ENCODE assay signal across 9 cellular contexts in the genomic region with DNA sequence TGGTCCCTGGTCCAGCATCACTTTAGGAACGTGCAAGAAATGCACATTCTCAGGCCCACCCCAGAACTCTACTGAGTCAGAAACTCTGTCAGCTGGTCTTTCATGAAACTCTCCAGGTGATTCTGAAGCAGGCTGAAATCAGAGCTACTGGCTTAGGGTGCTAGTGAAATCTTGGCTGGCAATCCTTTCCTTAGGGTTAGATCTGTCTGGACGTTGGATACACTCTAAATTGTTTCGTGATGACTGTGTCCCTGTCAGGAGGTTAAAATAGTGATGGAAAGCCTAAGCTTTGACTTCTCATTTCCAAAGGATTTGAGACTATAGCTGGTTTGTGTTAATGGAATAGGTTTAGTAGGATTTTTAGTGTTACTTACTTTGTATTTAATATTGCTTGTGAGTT.
DNase-seq lines count a peak whose midpoint lies in the region; ATAC-seq, FAIRE-seq and TF ChIP-seq lines count a peak whose summit lies in the region.
"Had no signal": no experiment of that assay in that cellular context is flagged by ENCODE, and none has a peak within 500 bp of the region (broad histone marks: within the 10 kb centered on the region; RNA-seq: fewer than 3 reads in every experiment).

No MANE protein-coding gene starts in this region.

- TF ChIP-seq POLR2A in endothelial cell of umbilical vein (IDR thresholded peaks at IDR 0.05; ENCODE audit: low read depth, low read length) = no peak
- no peak for TF ChIP-seq POLR2A in vagina (IDR thresholded peaks at IDR 0.05)

- ATAC-seq in GM19351 (IDR thresholded peaks at IDR 0.05; ENCODE audit: unreplicated experiment) = no peak
- ATAC-seq in activated CD4-positive, CD25-positive, alpha-beta regulatory T cell treated with anti-CD3 and anti-CD28 coated beads, Interleukin-2, amount 50 U/mL, for 24 hours = no peak

- POLR2A ChIA-PET in endothelial cell of umbilical vein (lab: Charles Lee) = interaction anchor here (0.7 kb wide), 1 partner anchor 63 kb away, joined by 3 read pairs; no protein-coding TSS in a partner anchor

- TF ChIP-seq CTCF in endothelial cell of umbilical vein (IDR thresholded peaks at IDR 0.05; ENCODE audit: extremely low read depth in 1 of 2, insufficient read depth in 1 of 2, low read depth in 1 of 2, low read length in 2 of 2) (no peak), vagina (IDR thresholded peaks at IDR 0.05) (no peak)

- H3K9ac ChIP-seq in endothelial cell of umbilical vein (replicated peaks; ENCODE audit: extremely low read depth, insufficient read depth, low read length) (peak overlapping the region; percentile 59), muscle layer of colon (ENCODE audit: low read length) (no peak overlapping the region)

- no peaks in the 10 kb centered on the region for H4K20me1 ChIP-seq in endothelial cell of umbilical vein (replicated peaks; ENCODE audit: control insufficient read depth, extremely low read depth, insufficient read depth, low read length)

- H3K4me3 ChIP-seq in endothelial cell of umbilical vein (replicated peaks in 1 of 3; ENCODE audit: insufficient read depth in 1 of 3, low read depth in 1 of 3, low read length in 3 of 3) (no peak overlapping the region), muscle layer of colon (ENCODE audit: low read depth in 1 of 2, low read length in 2 of 2) (no peak overlapping the region), vagina (no peak overlapping the region)

- H3K9me1 ChIP-seq in endothelial cell of umbilical vein (replicated peaks; ENCODE audit: control insufficient read depth, extremely low read depth, insufficient read depth, low read length) = no peaks in the 10 kb centered on the region

- no TSS peak for BruUV-seq in endothelial cell of umbilical vein (replicated peaks; lab: Mats Ljungman, UMichigan)

- no peaks in the 10 kb centered on the region for H3K27me3 ChIP-seq in endothelial cell of umbilical vein (ENCODE audit: control insufficient read depth in 2 of 2, insufficient read depth in 2 of 2, low read length in 2 of 2)
- H3K27me3 ChIP-seq in muscle layer of colon (ENCODE audit: control insufficient read depth in 1 of 2, insufficient read depth in 2 of 2, low read length in 2 of 2) = no peaks in the 10 kb centered on the region
- H3K27me3 ChIP-seq in vagina = no peaks in the 10 kb centered on the region

- FAIRE-seq in endothelial cell of umbilical vein (lab: Jason Lieb, UNC) = peak; percentile 63

- H3K4me1 ChIP-seq in endothelial cell of umbilical vein (ENCODE audit: control insufficient read depth, extremely low read depth, insufficient read depth, low read length) (peaks cover 30% of the 10 kb centered on the region), muscle layer of colon (ENCODE audit: insufficient read depth, low read length) (peaks cover 63% of the 10 kb centered on the region), vagina (peaks cover 67% of the 10 kb centered on the region)

- dilution Hi-C loops in endothelial cell of umbilical vein (cut with MboI; ENCODE audit: extremely low pct_ligation_motif_present, low sequenced_read_pairs) = no loop called here

- H3K27ac ChIP-seq in endothelial cell of umbilical vein (ENCODE audit: insufficient read depth, low read depth, low read length) (peak overlapping the region; percentile 99), muscle layer of colon (ENCODE audit: low read depth, low read length) (peak overlapping the region; percentile 56), vagina (peak overlapping the region; percentile 73)
- H3K27ac ChIP-seq: 22Rv1 had no signal

- peaks cover 4% of the 10 kb centered on the region for H3K79me2 ChIP-seq in endothelial cell of umbilical vein (ENCODE audit: control insufficient read depth, insufficient read depth, low read length)

- H2AFZ ChIP-seq in endothelial cell of umbilical vein (ENCODE audit: low read depth, low read length) = no peak overlapping the region

- H3K9me3 ChIP-seq in endothelial cell of umbilical vein (replicated peaks; ENCODE audit: control insufficient read depth, insufficient read depth, low read length) (no peaks in the 10 kb centered on the region), muscle layer of colon (ENCODE audit: low read length) (no peaks in the 10 kb centered on the region), vagina (no peaks in the 10 kb centered on the region)

- CTCF ChIA-PET in endothelial cell of umbilical vein (lab: Charles Lee) = interaction anchor here (0.6 to 1.2 kb wide), 8 partner anchors 8 to 63 kb away, joined by 3 to 11 read pairs (median 4); no protein-coding TSS in a partner anchor

- H3K4me2 ChIP-seq in endothelial cell of umbilical vein (ENCODE audit: insufficient read depth, low read length) = peak overlapping the region; percentile 81

- H3K36me3 ChIP-seq in endothelial cell of umbilical vein (ENCODE audit: control insufficient read depth in 2 of 2, extremely low read depth in 1 of 2, insufficient read depth in 2 of 2, low read length in 2 of 2) (peaks cover 0 to 2% of the 10 kb centered on the region in 2 experiments), muscle layer of colon (ENCODE audit: insufficient read depth, low read length) (peaks cover 7% of the 10 kb centered on the region), vagina (no peaks in the 10 kb centered on the region)

- DNase-seq in SIG-M5 treated with dmso at 0.1 percent for 504 hours (lab: John Stamatoyannopoulos, UW; ENCODE audit: unreplicated experiment) (peak; percentile 4), SIG-M5 (lab: John Stamatoyannopoulos, UW) (no peak), endothelial cell of umbilical vein (ENCODE audit: low read depth, low spot score) (peak; percentile 52), vagina (ENCODE audit: extremely low spot score in 2 of 2) (no peak), NCI-H1417 treated with DMSO at 0.1 percent for 48 hours (lab: John Stamatoyannopoulos, UW) (no peak)

- intact Hi-C loops in endothelial cell of umbilical vein (cut with micrococcal nuclease) (loop anchor here (1.0 kb wide), 5 partner anchors 59 to 117 kb away; no protein-coding TSS in a partner anchor), vagina (cut with DNase I) (no loop called here)

TF ChIP-seq in endothelial cell of umbilical vein, 7 proteins besides CTCF, POLR2A, EP300 and RAD21:
- TF ChIP-seq, protein P1, sequence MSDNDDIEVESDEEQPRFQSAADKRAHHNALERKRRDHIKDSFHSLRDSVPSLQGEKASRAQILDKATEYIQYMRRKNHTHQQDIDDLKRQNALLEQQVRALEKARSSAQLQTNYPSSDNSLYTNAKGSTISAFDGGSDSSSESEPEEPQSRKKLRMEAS (IDR thresholded peaks at IDR 0.05; ENCODE audit: insufficient read depth, insufficient read length) = no peak
- TF ChIP-seq EZH2 (IDR thresholded peaks at IDR 0.05; ENCODE audit: borderline replicate concordance, low read depth, low read length, severe bottlenecking) (no peak), POLR2AphosphoS5 (IDR thresholded peaks at IDR 0.05; ENCODE audit: insufficient read depth, low read depth, low read length) (no peak), FOS (IDR thresholded peaks at IDR 0.05; ENCODE audit: borderline replicate concordance, insufficient read depth, low read length) (peak; percentile 37), MYC (IDR thresholded peaks at IDR 0.05; ENCODE audit: low read depth, low read length) (no peak), GATA2 (IDR thresholded peaks at IDR 0.05; ENCODE audit: insufficient read depth, insufficient read length, low read depth, low read length) (no peak)

Comparison
In these comparisons a context has a peak if more than half of its experiments do, and no peak if none do; other contexts are left out.
1. DNase-seq: peak in SIG-M5 treated with dmso at 0.1 percent for 504 hours (single experiment) and endothelial cell of umbilical vein (single experiment); none in SIG-M5 (single experiment), vagina (0 of 2) and NCI-H1417 treated with DMSO at 0.1 percent for 48 hours (single experiment).
2. Peak in every context shown above with its lines, with median percentiles within 50 percentile points of each other: H3K27ac ChIP-seq.